In genomic region chr4:114393295-114394038, GRCh38 we compare ENCODE assay signal across 25 cellular contexts.
"Had no signal": no experiment of that assay in that cellular context is flagged by ENCODE, and none has a peak within 500 bp of the region (broad histone marks: within the 10 kb centered on the region; RNA-seq: fewer than 3 reads in every experiment).

No MANE protein-coding gene starts in this region.

- H3K27ac Mint-ChIP-seq: naive thymus-derived CD4-positive, alpha-beta T cell; nephron; neural progenitor cell; progenitor cell of endocrine pancreas; stimulated activated naive CD8-positive, alpha-beta T cell treated with anti-CD3 and anti-CD28 coated beads, Interleukin-15, amount 100 ng/mL, for 72 hours had no signal

- H3K36me3 Mint-ChIP-seq: naive thymus-derived CD4-positive, alpha-beta T cell; neural progenitor cell had no signal

- H3K27ac ChIP-seq: dorsolateral prefrontal cortex, gastrocnemius medialis, neural progenitor cell, parathyroid adenoma, right lobe of liver, thyroid gland, upper lobe of left lung, vagina had no signal

- H3K4me3 Mint-ChIP-seq: naive thymus-derived CD4-positive, alpha-beta T cell; nephron; neural progenitor cell; stimulated activated naive CD8-positive, alpha-beta T cell treated with anti-CD3 and anti-CD28 coated beads, Interleukin-15, amount 100 ng/mL, for 72 hours had no signal

- H3K27me3 ChIP-seq: gastrocnemius medialis, neural progenitor cell, right lobe of liver, thyroid gland, upper lobe of left lung, vagina had no signal

- FAIRE-seq: colon, kidney had no signal

- H3K9ac ChIP-seq: neural progenitor cell, parathyroid adenoma had no signal

- H3K36me3 ChIP-seq: gastrocnemius medialis, neural progenitor cell, right lobe of liver, thyroid gland, upper lobe of left lung, vagina had no signal

- DNase-seq: dorsolateral prefrontal cortex; effector CD4-positive, alpha-beta T cell; gastrocnemius medialis; head of caudate nucleus; kidney; mesendoderm; midbrain; naive thymus-derived CD4-positive, alpha-beta T cell; right lobe of liver; stimulated activated CD4-positive, alpha-beta T cell treated with anti-CD3 and anti-CD28 coated beads, Interleukin-12 subunit alpha, Interleukin-12 subunit beta, amount 100 ng/mL, for 4 hours; stimulated activated CD4-positive, alpha-beta T cell treated with anti-CD3 and anti-CD28 coated beads, Interleukin-1b, Interleukin-23, amount 100 ng/mL, for 48 hours; stimulated activated CD4-positive, alpha-beta T cell treated with anti-CD3 and anti-CD28 coated beads, Interleukin-4, amount 100 ng/mL, for 1 hour; stimulated activated CD8-positive, alpha-beta memory T cell treated with anti-CD3 and anti-CD28 coated beads, Interleukin-4, amount 100 ng/mL, for 48 hours; stimulated activated naive CD4-positive, alpha-beta T cell; stimulated activated naive CD8-positive, alpha-beta T cell treated with anti-CD3 and anti-CD28 coated beads, Interleukin-15, amount 100 ng/mL, for 72 hours; thyroid gland; upper lobe of left lung had no signal

- H3K4me2 ChIP-seq: neural progenitor cell, smooth muscle cell had no signal

- ATAC-seq: gastrocnemius medialis; left lobe of liver; naive thymus-derived CD4-positive, alpha-beta T cell; right lobe of liver; stimulated activated naive CD8-positive, alpha-beta T cell treated with anti-CD3 and anti-CD28 coated beads, Interleukin-15, amount 100 ng/mL, for 72 hours had no signal

- H3K4me3 ChIP-seq: dorsolateral prefrontal cortex, gastrocnemius medialis, neural progenitor cell, right lobe of liver, smooth muscle cell, thyroid gland, upper lobe of left lung, vagina had no signal

- H3K9me3 Mint-ChIP-seq: naive thymus-derived CD4-positive, alpha-beta T cell; nephron; neural progenitor cell; stimulated activated naive CD8-positive, alpha-beta T cell treated with anti-CD3 and anti-CD28 coated beads, Interleukin-15, amount 100 ng/mL, for 72 hours had no signal

- H3K27me3 Mint-ChIP-seq: progenitor cell of endocrine pancreas had no signal

- H3K79me2 ChIP-seq: parathyroid adenoma had no signal

- H3K9me3 ChIP-seq: gastrocnemius medialis, right lobe of liver, thyroid gland, upper lobe of left lung, vagina had no signal

- H3K4me1 ChIP-seq: gastrocnemius medialis, neural progenitor cell, parathyroid adenoma, right lobe of liver, thyroid gland, upper lobe of left lung, vagina had no signal

- H2AFZ ChIP-seq: neural progenitor cell, parathyroid adenoma had no signal
